Comparison of ENCODE assay signal across 16 cellular contexts in genomic region chr2:237315881-237316225, GRCh38.
DNase-seq lines count a peak whose midpoint lies in the region; ATAC-seq, FAIRE-seq and TF ChIP-seq lines count a peak whose summit lies in the region.
"Had no signal": no experiment of that assay in that cellular context is flagged by ENCODE, and none has a peak within 500 bp of the region (broad histone marks: within the 10 kb centered on the region; RNA-seq: fewer than 3 reads in every experiment).

No MANE protein-coding gene starts in this region.

- H3K36me3 Mint-ChIP-seq in H9 (ENCODE audit: insufficient read depth in 1 of 3, low read depth in 3 of 3): no peaks in the 10 kb centered on the region

- no peak overlapping the region for H3K27ac ChIP-seq in H9 (ENCODE audit: insufficient read length, low read depth, low read length)
- H3K27ac ChIP-seq in esophagus squamous epithelium: peak overlapping the region; percentile 62 to 91 (median 88)
- H3K27ac ChIP-seq in skin epidermis: peak overlapping the region in 16 of 21 experiments; percentile 21 to 91 (median 68)

- H3K9ac ChIP-seq in H9 (ENCODE audit: extremely low read depth, insufficient read length, low read length): no peak overlapping the region

- intact Hi-C loops in esophagus squamous epithelium (cut with DNase I): no loop called here

- no peak overlapping the region for H4K8ac ChIP-seq in H9 (replicated peaks; ENCODE audit: insufficient read length, low read depth, low read length)

- H4K20me1 ChIP-seq in H9 (ENCODE audit: control insufficient read depth, insufficient read depth, insufficient read length): no peaks in the 10 kb centered on the region

- H3K4me1 ChIP-seq in H9 (ENCODE audit: insufficient read depth, low read length) (no peaks in the 10 kb centered on the region; the same call in 1 of the 2 replicates), esophagus squamous epithelium (peaks cover 0 to 34% (median 14%) of the 10 kb centered on the region in 3 donors)

- H3K9me3 ChIP-seq in H9 (ENCODE audit: control insufficient read depth, low read depth, low read length) (no peaks in the 10 kb centered on the region), esophagus squamous epithelium (no peaks in the 10 kb centered on the region)

- H3K18ac ChIP-seq in H9 (ENCODE audit: insufficient read length, low read depth, low read length): no peak overlapping the region

- no peak overlapping the region for H3K4me3 Mint-ChIP-seq in H9
- H3K4me3 Mint-ChIP-seq: T-helper 2 cell treated with Interferon-gamma antibody and Interleukin-4, amounts not matched to agents 5 μg/mL and 100 μg/mL, for 36 hours had no signal

- H3K27me3 Mint-ChIP-seq in H9 (ENCODE audit: low read depth): peaks cover 22% of the 10 kb centered on the region

- H3K23me2 ChIP-seq in H9 (ENCODE audit: insufficient read length, low read depth, low read length, poor library complexity, severe bottlenecking): no peaks in the 10 kb centered on the region

- no peak overlapping the region for H3T11ph ChIP-seq in H9 (ENCODE audit: low read length)

- no peaks in the 10 kb centered on the region for H3K9me3 Mint-ChIP-seq in H9
- H3K9me3 Mint-ChIP-seq: activated T-helper 2 cell treated with anti-CD3 and anti-CD28 coated beads, Interferon-gamma antibody, Interleukin-2, Interleukin-4, amounts not matched to agents 10 μg/mL and 5 μg/mL and 100 μg/mL, durations not matched to agents 14 hours and 24 hours and 36 hours; T-helper 2 cell treated with Interferon-gamma antibody and Interleukin-4, amounts not matched to agents 5 μg/mL and 100 μg/mL, for 36 hours had no signal

- H3K27me3 ChIP-seq in H9 (ENCODE audit: insufficient read depth, low read length): no peaks in the 10 kb centered on the region
- H3K27me3 ChIP-seq in esophagus squamous epithelium: no peaks in the 10 kb centered on the region

- H2BK12ac ChIP-seq in H9 (ENCODE audit: insufficient read length, low read depth, low read length): no peak overlapping the region

- no peak for DNase-seq in H9
- no peak for DNase-seq in esophagus squamous epithelium (lab: John Stamatoyannopoulos, UW)
- DNase-seq in medulla oblongata (ENCODE audit: extremely low spot score): peak; percentile 22
- DNase-seq in H54 (ENCODE audit: insufficient read length, low spot score): no peak
- DNase-seq in DMS79 treated with DMSO at 0.1 percent for 48 hours (lab: John Stamatoyannopoulos, UW): no peak
- no peak for DNase-seq in dedifferentiated amniotic fluid mesenchymal stem cell (ENCODE audit: extremely low spot score)
- DNase-seq: central memory CD4-positive, alpha-beta T cell; DMS79; NCI-H2227 treated with DMSO at 0.1 percent for 48 hours; OCI-M1 had no signal

- H3K27ac Mint-ChIP-seq in H9: no peak overlapping the region; a peak in 1 of 7 replicates
- H3K27ac Mint-ChIP-seq: activated T-helper 2 cell treated with anti-CD3 and anti-CD28 coated beads, Interferon-gamma antibody, Interleukin-2, Interleukin-4, amounts not matched to agents 10 μg/mL and 5 μg/mL and 100 μg/mL, durations not matched to agents 14 hours and 24 hours and 36 hours; T-helper 2 cell treated with Interferon-gamma antibody and Interleukin-4, amounts not matched to agents 5 μg/mL and 100 μg/mL, for 36 hours had no signal

- FAIRE-seq in H54 (lab: Jason Lieb, UNC): no peak
- FAIRE-seq: GM12891, H1 had no signal

- H4K91ac ChIP-seq in H9 (ENCODE audit: insufficient read length, low read depth, low read length): no peak overlapping the region

- no peak overlapping the region for H2AFZ ChIP-seq in H9 (ENCODE audit: low read length)

- WGBS in H9 (ENCODE audit: extremely low coverage, insufficient read length, low lambda C conversion rate): no CpG with 5 or more reads among the region's 6 CpGs
- 55 to 73% methylated on average over 6 of the region's 6 CpGs for WGBS in esophagus squamous epithelium, 2 donors

- H3K23ac ChIP-seq in H9 (ENCODE audit: insufficient read length, low read depth, low read length): no peak overlapping the region

- peak overlapping the region; percentile 11 for H2BK120ac ChIP-seq in H9 (ENCODE audit: low read depth, low read length, poor library complexity, severe bottlenecking)

- TF ChIP-seq POLR2A in esophagus squamous epithelium (IDR thresholded peaks at IDR 0.05) (no peak), H54 (IDR thresholded peaks at IDR 0.05; ENCODE audit: low read depth, low read length) (no peak)

- no peak overlapping the region for H2BK15ac ChIP-seq in H9 (ENCODE audit: low read depth, low read length)

- no peak overlapping the region for H2BK5ac ChIP-seq in H9 (ENCODE audit: insufficient read length, low read length)

- no peak overlapping the region for H4K5ac ChIP-seq in H9 (ENCODE audit: insufficient read length, low read depth, low read length)

- H3K14ac ChIP-seq in H9 (ENCODE audit: insufficient read depth, low read length): no peak overlapping the region

- H2AK5ac ChIP-seq in H9 (ENCODE audit: insufficient read length, low read length): no peak overlapping the region

- TF ChIP-seq CTCF in H9 (conservative IDR thresholded peaks at IDR 0.05) (no peak), esophagus squamous epithelium (IDR thresholded peaks at IDR 0.05) (no peak)

- H3K36me3 ChIP-seq in esophagus squamous epithelium: no peaks in the 10 kb centered on the region

- no peaks in the 10 kb centered on the region for H3K79me2 ChIP-seq in H9 (ENCODE audit: insufficient read depth, low read length)

- H3K56ac ChIP-seq in H9 (ENCODE audit: insufficient read length, low read depth, low read length): no peak overlapping the region

- ATAC-seq in GM21515 (IDR thresholded peaks at IDR 0.05; ENCODE audit: unreplicated experiment): no peak

- no peak overlapping the region for H3K4ac ChIP-seq in H9 (ENCODE audit: low read depth, low read length)

- no peaks in the 10 kb centered on the region for H3K79me1 ChIP-seq in H9 (ENCODE audit: insufficient read depth, low read depth, low read length, poor library complexity, severe bottlenecking)

- H3K4me1 Mint-ChIP-seq in H9: peaks cover 4 to 6% of the 10 kb centered on the region in 2 experiments

- H2BK20ac ChIP-seq in H9 (ENCODE audit: low read depth, low read length, poor library complexity, severe bottlenecking): no peak overlapping the region

- H3K4me2 ChIP-seq in H9 (ENCODE audit: insufficient read depth, insufficient read length, low read length): no peak overlapping the region

- H3K4me3 ChIP-seq in esophagus squamous epithelium: no peak overlapping the region
- no peak overlapping the region for H3K4me3 ChIP-seq in skin epidermis
